ENCODE assay signal across 8 cellular contexts in genomic region chr1:229558460-229559335, GRCh38. TPM values are rescaled to one million over a fixed set of nuclear protein-coding genes. Genes with fewer than 3 reads are reported as not detected.
DNase-seq lines count a peak whose midpoint lies in the region; ATAC-seq, FAIRE-seq and TF ChIP-seq lines count a peak whose summit lies in the region.

Gene ABCB10 (minus strand): TSS chr1:229558707. CDS start chr1:229558652, 55 bp downstream.

- peak within 1 kb of the TSS; percentile 80 to 98 (median 92) for H3K4me3 ChIP-seq in BLaER1 treated with 17β-estradiol and CSF1 and Interleukin-3, amounts not matched to agents 10 nM and 100 nM
- peak within 1 kb of the TSS; percentile 97 for H3K4me3 ChIP-seq in coronary artery

- no peaks in the 10 kb centered on the region for H3K27me3 ChIP-seq in BLaER1 treated with 17β-estradiol and CSF1 and Interleukin-3, amounts not matched to agents 10 nM and 100 nM

- intact Hi-C loops in left colon (cut with DNase I, micrococcal nuclease), result loop anchor here in 1 of 2 donors (10.0 kb wide), 1 partner anchor 66 kb away; the partner anchor contains the start of genes TAF5L and URB2

- peak within 1 kb of the TSS; percentile 77 to 90 (median 84) for H3K27ac ChIP-seq in BLaER1 treated with 17β-estradiol and CSF1 and Interleukin-3, amounts not matched to agents 10 nM and 100 nM
- H3K27ac ChIP-seq in coronary artery, result peak within 1 kb of the TSS; percentile 83 to 98

- TF ChIP-seq CTCF in coronary artery (IDR thresholded peaks at IDR 0.05), result peak; percentile 78

- H3K9ac ChIP-seq in BLaER1 treated with 17β-estradiol and CSF1 and Interleukin-3, amounts not matched to agents 10 nM and 100 nM, result peak within 1 kb of the TSS; percentile 85 to 96 (median 90)

- peak; percentile 96 for FAIRE-seq in GM19239 (lab: Jason Lieb, UNC)

- peak within 1 kb of the TSS; percentile 83 to 95 (median 88) for H3K4me2 ChIP-seq in BLaER1 treated with 17β-estradiol and CSF1 and Interleukin-3, amounts not matched to agents 10 nM and 100 nM

- peaks cover 0 to 5% (median 0%) of the 10 kb centered on the region in 11 experiments; a peak in 3 of 22 replicates for H3K36me3 ChIP-seq in BLaER1 treated with 17β-estradiol and CSF1 and Interleukin-3, amounts not matched to agents 10 nM and 100 nM

- no peaks in the 10 kb centered on the region for H3K9me3 ChIP-seq in BLaER1 treated with 17β-estradiol and CSF1 and Interleukin-3, amounts not matched to agents 10 nM and 100 nM (replicated peaks in 1 of 11)

- peak; percentile 80 for ATAC-seq in HG03457 (IDR thresholded peaks at IDR 0.05; ENCODE audit: unreplicated experiment)
- ATAC-seq in left colon, result peak; percentile 87

- H4K20me1 ChIP-seq in BLaER1 treated with 17β-estradiol and CSF1 and Interleukin-3, amounts not matched to agents 10 nM and 100 nM, result peaks cover 24 to 43% (median 32%) of the 10 kb centered on the region in 11 experiments; a peak in 18 of 22 replicates

- DNase-seq in GM19239 (ENCODE audit: insufficient read length, low spot score), result peak; percentile 96
- peak; percentile 91 to 96 for DNase-seq in NCI-H524 (lab: John Stamatoyannopoulos, UW)
- DNase-seq in activated CD4-positive, alpha-beta T cell treated with anti-CD3 and anti-CD28 coated beads for 48 hours, result peak; percentile 91
- peak; percentile 97 for DNase-seq in coronary artery (ENCODE audit: low spot score)
- DNase-seq in left colon, result peak; percentile 95 to 97
- peak; percentile 89 for DNase-seq in stimulated activated CD4-positive, alpha-beta T cell treated with anti-CD3 and anti-CD28 coated beads, Interleukin-1b, Interleukin-23, amount 100 ng/mL, for 48 hours

- H3K4me1 ChIP-seq in BLaER1 treated with 17β-estradiol and CSF1 and Interleukin-3, amounts not matched to agents 10 nM and 100 nM, result peaks cover 29 to 49% (median 43%) of the 10 kb centered on the region in 10 experiments

RNA-seq across cellular contexts. Expression of gene ABCB10, which starts in this region (rescaled TPM):
- 10 to 100 TPM; 25.4 to 28.4 TPM for total RNA-seq in left colon

Comparison
In these comparisons a context has a peak if more than half of its experiments do, and no peak if none do; other contexts are left out.
1. Peak in every context shown above with its lines: DNase-seq, ATAC-seq, H3K4me3 ChIP-seq and H3K27ac ChIP-seq.